ENCODE assay signal across 23 cellular contexts in the genomic region with DNA sequence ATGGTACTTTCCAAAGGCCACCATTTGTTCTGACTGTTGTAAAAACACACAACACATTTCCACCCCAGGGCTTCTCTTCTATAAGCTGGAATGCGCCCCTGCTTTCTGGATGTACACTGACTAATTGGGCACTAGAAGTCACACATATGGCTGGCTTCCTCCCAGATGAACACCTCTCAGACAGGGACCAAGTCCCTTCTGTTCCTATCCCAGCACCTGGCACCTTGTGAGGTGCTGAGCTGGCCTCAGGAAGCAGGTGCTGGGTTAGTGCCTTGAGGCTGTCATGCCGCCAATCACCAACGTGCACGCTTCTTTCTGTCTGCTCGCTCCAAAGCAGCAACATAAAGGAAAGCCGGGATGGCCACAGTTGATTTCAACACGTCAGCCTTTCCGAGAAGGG.
"Had no signal": no experiment of that assay in that cellular context is flagged by ENCODE, and none has a peak within 500 bp of the region (broad histone marks: within the 10 kb centered on the region; RNA-seq: fewer than 3 reads in every experiment).

No MANE protein-coding gene starts in this region.

- H3K36me3 ChIP-seq: cardiac muscle cell, left lung, spleen, thoracic aorta, upper lobe of left lung had no signal

- H3K4me2 ChIP-seq: hepatocyte had no signal

- H3K79me2 ChIP-seq: hepatocyte had no signal

- FAIRE-seq: endothelial cell of umbilical vein, frontal cortex had no signal

- DNase-seq: activated CD4-positive, alpha-beta T cell treated with anti-CD3 and anti-CD28 coated beads for 1 hour; activated gamma-delta T cell treated with Interleukin-2 at 50 U/mL for 16 hours; activated T-cell treated with anti-CD3 and anti-CD28 coated beads, Interleukin-2, amount 50 U/mL, for 1 hour; anterior cingulate cortex; body of pancreas; dermis blood vessel endothelial cell; effector memory CD4-positive, alpha-beta T cell; glutamatergic neuron; immature natural killer cell; left lung; naive thymus-derived CD4-positive, alpha-beta T cell; spleen; stimulated activated CD4-positive, alpha-beta T cell treated with anti-CD3 and anti-CD28 coated beads, Interleukin-4, amount 100 ng/mL, for 1 hour; stimulated activated naive CD4-positive, alpha-beta T cell treated with Interleukin-2 at 50 U/mL for 16 hours; T-helper 9 cell; upper lobe of left lung had no signal

- H3K4me3 ChIP-seq: body of pancreas, cardiac muscle cell, hepatocyte, left lung, lung, spleen, thoracic aorta, upper lobe of left lung had no signal

- H2AFZ ChIP-seq: hepatocyte had no signal

- H3K27me3 ChIP-seq: body of pancreas, cardiac muscle cell, hepatocyte, left lung, upper lobe of left lung had no signal

- H3K9me3 ChIP-seq: body of pancreas, left lung, spleen, thoracic aorta, upper lobe of left lung had no signal

- H3K4me1 ChIP-seq: body of pancreas, left lung, spleen had no signal

- ATAC-seq: body of pancreas; esophagus mucosa; naive thymus-derived CD4-positive, alpha-beta T cell had no signal

- H3K27ac ChIP-seq: body of pancreas, cardiac muscle cell, hepatocyte, left lung, thoracic aorta, upper lobe of left lung had no signal
